In the genomic region with DNA sequence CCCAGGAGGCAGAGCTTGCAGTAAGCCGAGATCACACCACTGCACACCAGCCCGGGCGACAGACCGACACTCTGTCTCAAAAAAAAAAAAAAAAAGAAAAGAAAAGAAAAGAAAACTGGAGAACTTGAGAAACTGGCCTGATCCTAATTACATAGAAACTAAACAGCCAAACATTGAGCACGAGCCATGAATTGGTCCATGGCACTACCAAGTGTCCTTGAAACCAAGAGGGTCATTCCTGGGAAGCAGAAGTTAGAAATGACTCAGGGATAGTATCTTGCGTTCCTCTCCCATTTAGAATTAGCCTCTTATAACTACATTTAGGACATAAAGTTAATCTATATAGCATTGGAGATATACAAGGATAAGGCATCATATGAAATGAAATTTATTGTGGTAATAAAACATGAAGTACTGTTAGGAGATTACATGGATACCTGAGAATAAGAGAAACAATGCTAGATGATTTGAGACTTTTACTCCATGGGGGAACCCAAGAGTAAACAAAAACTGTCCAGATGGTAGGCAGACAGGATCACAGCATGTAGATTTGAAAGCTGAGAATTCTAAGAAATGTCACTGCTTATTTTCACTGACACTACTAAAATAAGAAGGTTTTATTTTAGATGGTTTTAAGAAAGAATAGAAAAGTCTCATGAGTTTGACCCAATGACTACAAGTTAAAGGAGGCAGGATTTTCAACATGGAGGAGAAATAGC, we compare ENCODE assay signal across 16 cellular contexts.
"Had no signal": no experiment of that assay in that cellular context is flagged by ENCODE, and none has a peak within 500 bp of the region (broad histone marks: within the 10 kb centered on the region; RNA-seq: fewer than 3 reads in every experiment).

No MANE protein-coding gene starts in this region.

- H3K4me2 ChIP-seq: neural progenitor cell had no signal

- H2AFZ ChIP-seq: neural progenitor cell had no signal

- H3K4me1 ChIP-seq: neural progenitor cell had no signal

- H3K36me3 ChIP-seq: brain microvascular endothelial cell, neural progenitor cell, ovary, vagina had no signal

- H3K27ac ChIP-seq: brain microvascular endothelial cell, lower lobe of right lung, neural progenitor cell, ovary, vagina had no signal

- DNase-seq: activated CD4-positive, alpha-beta T cell treated with anti-CD3 and anti-CD28 coated beads, Interleukin-2, amount 10 ng/mL, durations not matched to agents 7 days and 5 days; activated CD8-positive, alpha-beta memory T cell treated with anti-CD3 and anti-CD28 coated beads for 24 hours; activated gamma-delta T cell treated with Interleukin-2 at 50 U/mL for 16 hours; activated naive CD8-positive, alpha-beta T cell treated with anti-CD3 and anti-CD28 coated beads, Interleukin-2, amount 10 ng/mL, durations not matched to agents 7 days and 5 days; brain microvascular endothelial cell; effector memory CD4-positive, alpha-beta T cell; foreskin melanocyte; kidney glomerular epithelial cell; lower lobe of right lung; midbrain; ovary; stimulated activated CD4-positive, alpha-beta T cell treated with anti-CD3 and anti-CD28 coated beads, Interleukin-12 subunit alpha, Interleukin-12 subunit beta, amount 100 ng/mL, for 4 hours; stimulated activated CD4-positive, alpha-beta T cell treated with anti-CD3 and anti-CD28 coated beads, Interleukin-2, amount 100 ng/mL, for 24 hours; T-helper 9 cell had no signal

- H3K4me3 ChIP-seq: lower lobe of right lung, neural progenitor cell, ovary, vagina had no signal

- H3K27me3 ChIP-seq: brain microvascular endothelial cell, neural progenitor cell, ovary, vagina had no signal

- H3K9me3 ChIP-seq: lower lobe of right lung, ovary, vagina had no signal
